20 cellular contexts compared by ENCODE assay signal in genomic region chr10:11581213-11581612, GRCh38. TPM values are rescaled to one million over a fixed set of nuclear protein-coding genes. Genes with fewer than 3 reads are reported as not detected.
A peak's percentile ranks its signal among the peaks of the same experiment; 100 is the strongest.
DNase-seq lines count a peak whose midpoint lies in the region; ATAC-seq, FAIRE-seq and TF ChIP-seq lines count a peak whose summit lies in the region.
"Had no signal": no experiment of that assay in that cellular context is flagged by ENCODE, and none has a peak within 500 bp of the region (broad histone marks: within the 10 kb centered on the region; RNA-seq: fewer than 3 reads in every experiment).

No MANE protein-coding gene starts in this region.

- H3K27me3 ChIP-seq in Karpas-422 (ENCODE audit: low read length): no peaks in the 10 kb centered on the region
- H3K27me3 ChIP-seq in effector memory CD4-positive, alpha-beta T cell (replicated peaks; ENCODE audit: control insufficient read depth, insufficient read depth, low read length, poor library complexity, severe bottlenecking): no peaks in the 10 kb centered on the region
- H3K27me3 ChIP-seq: BLaER1 treated with 17β-estradiol and CSF1 and Interleukin-3, amounts not matched to agents 10 nM and 100 nM; esophagus muscularis mucosa; upper lobe of right lung had no signal

- peak overlapping the region; percentile 13; the same call in 1 of the 2 replicates for H3K27ac ChIP-seq in Karpas-422 (ENCODE audit: low read length)
- H3K27ac ChIP-seq in effector memory CD4-positive, alpha-beta T cell (ENCODE audit: insufficient read depth, low read length, poor library complexity, severe bottlenecking): no peak overlapping the region
- H3K27ac ChIP-seq: A549; BLaER1 treated with 17β-estradiol and CSF1 and Interleukin-3, amounts not matched to agents 10 nM and 100 nM; esophagus muscularis mucosa; upper lobe of right lung had no signal

- no peaks in the 10 kb centered on the region for H3K9me2 ChIP-seq in Karpas-422 (replicated peaks; ENCODE audit: insufficient read depth, low read length)

- H3K36me3 Mint-ChIP-seq in activated T-cell treated with anti-CD3 and anti-CD28 coated beads, Interleukin-2, amount 50 U/mL, for 24 hours (ENCODE audit: low read depth): no peaks in the 10 kb centered on the region
- H3K36me3 Mint-ChIP-seq in stimulated activated effector memory CD8-positive, alpha-beta T cell treated with anti-CD3 and anti-CD28 coated beads, Interleukin-12 subunit alpha, Interleukin-12 subunit beta, amount 100 ng/mL, for 72 hours: no peaks in the 10 kb centered on the region

- H3K4me3 Mint-ChIP-seq in activated T-cell treated with anti-CD3 and anti-CD28 coated beads, Interleukin-2, amount 50 U/mL, for 24 hours: peak overlapping the region; percentile 34
- H3K4me3 Mint-ChIP-seq in stimulated activated effector memory CD8-positive, alpha-beta T cell treated with anti-CD3 and anti-CD28 coated beads, Interleukin-12 subunit alpha, Interleukin-12 subunit beta, amount 100 ng/mL, for 72 hours: no peak overlapping the region
- H3K4me3 Mint-ChIP-seq: activated CD4-positive, alpha-beta T cell treated with anti-CD3 and anti-CD28 coated beads, Interleukin-2, amount 10 ng/mL, durations not matched to agents 24 days and 14 days had no signal

- peak; percentile 47 for ATAC-seq in stimulated activated effector memory CD8-positive, alpha-beta T cell treated with anti-CD3 and anti-CD28 coated beads, Interleukin-12 subunit alpha, Interleukin-12 subunit beta, amount 100 ng/mL, for 72 hours
- ATAC-seq: A549, PC-3, upper lobe of right lung had no signal

- H3K9me3 ChIP-seq in Karpas-422 (ENCODE audit: low read length): no peaks in the 10 kb centered on the region
- no peaks in the 10 kb centered on the region for H3K9me3 ChIP-seq in effector memory CD4-positive, alpha-beta T cell (ENCODE audit: control insufficient read depth, low read length)
- H3K9me3 ChIP-seq: A549, esophagus muscularis mucosa, upper lobe of right lung had no signal

- H4K20me1 ChIP-seq in Karpas-422 (ENCODE audit: insufficient read depth, low read depth, low read length): no peaks in the 10 kb centered on the region; the same call in 1 of the 2 replicates

- peaks cover 97% of the 10 kb centered on the region for H3K79me2 ChIP-seq in Karpas-422 (ENCODE audit: low read length)

- no peak for FAIRE-seq in GM19239 (lab: Jason Lieb, UNC)
- FAIRE-seq: A549, H1 had no signal

- H3K4me1 Mint-ChIP-seq in activated T-cell treated with anti-CD3 and anti-CD28 coated beads, Interleukin-2, amount 50 U/mL, for 24 hours (ENCODE audit: low read depth): peaks cover 40% of the 10 kb centered on the region
- peaks cover 14% of the 10 kb centered on the region for H3K4me1 Mint-ChIP-seq in stimulated activated effector memory CD8-positive, alpha-beta T cell treated with anti-CD3 and anti-CD28 coated beads, Interleukin-12 subunit alpha, Interleukin-12 subunit beta, amount 100 ng/mL, for 72 hours

- DNase-seq in activated T-cell treated with anti-CD3 and anti-CD28 coated beads, Interleukin-2, amount 50 U/mL, for 24 hours: no peak
- no peak for DNase-seq in activated T-cell treated with anti-CD3 and anti-CD28 coated beads, Interleukin-2, amount 50 U/mL, for 1 hour
- no peak for DNase-seq in Karpas-422
- peak; percentile 34 to 35 for DNase-seq in cardiac fibroblast (ENCODE audit: low read depth in 2 of 2)
- no peak for DNase-seq in stimulated activated effector memory CD8-positive, alpha-beta T cell treated with anti-CD3 and anti-CD28 coated beads, Interleukin-12 subunit alpha, Interleukin-12 subunit beta, amount 100 ng/mL, for 72 hours (ENCODE audit: low spot score in 2 of 2)
- no peak for DNase-seq in GM19239 (ENCODE audit: insufficient read length, low spot score)
- DNase-seq in effector memory CD4-positive, alpha-beta T cell: no peak
- DNase-seq in NCI-H2171 treated with DMSO at 0.1 percent for 48 hours (lab: John Stamatoyannopoulos, UW): no peak
- DNase-seq: activated CD4-positive, alpha-beta T cell treated with anti-CD3 and anti-CD28 coated beads, Interleukin-2, amount 10 ng/mL, durations not matched to agents 24 days and 14 days; effector CD8-positive, alpha-beta T cell; NCI-H1092; NCI-H1930; PC-3; SHP77 treated with DMSO at 0.1 percent for 48 hours; stimulated activated CD4-positive, alpha-beta T cell treated with anti-CD3 and anti-CD28 coated beads, Interleukin-4, amount 100 ng/mL, for 4 hours; upper lobe of right lung had no signal

- H3K27me3 Mint-ChIP-seq in activated T-cell treated with anti-CD3 and anti-CD28 coated beads, Interleukin-2, amount 50 U/mL, for 24 hours: no peaks in the 10 kb centered on the region

- no peak overlapping the region for H2AFZ ChIP-seq in Karpas-422 (ENCODE audit: low read length)

- peaks cover 52% of the 10 kb centered on the region for H3K4me1 ChIP-seq in Karpas-422 (ENCODE audit: low read length)
- no peaks in the 10 kb centered on the region for H3K4me1 ChIP-seq in effector memory CD4-positive, alpha-beta T cell (ENCODE audit: control insufficient read depth, insufficient read depth, low read length, poor library complexity, severe bottlenecking)
- H3K4me1 ChIP-seq: upper lobe of right lung had no signal

- H3K27ac Mint-ChIP-seq in activated T-cell treated with anti-CD3 and anti-CD28 coated beads, Interleukin-2, amount 50 U/mL, for 24 hours: peak overlapping the region; percentile 80
- H3K27ac Mint-ChIP-seq in stimulated activated effector memory CD8-positive, alpha-beta T cell treated with anti-CD3 and anti-CD28 coated beads, Interleukin-12 subunit alpha, Interleukin-12 subunit beta, amount 100 ng/mL, for 72 hours: no peak overlapping the region
- H3K27ac Mint-ChIP-seq: activated CD4-positive, alpha-beta T cell treated with anti-CD3 and anti-CD28 coated beads, Interleukin-2, amount 10 ng/mL, durations not matched to agents 24 days and 14 days had no signal

- H3K4me2 ChIP-seq in Karpas-422 (ENCODE audit: low read depth, low read length, poor library complexity, severe bottlenecking): no peak overlapping the region
- H3K4me2 ChIP-seq: A549; BLaER1 treated with 17β-estradiol and CSF1 and Interleukin-3, amounts not matched to agents 10 nM and 100 nM had no signal

- no peak overlapping the region for H3K9ac ChIP-seq in Karpas-422 (ENCODE audit: low read length)
- H3K9ac ChIP-seq: BLaER1 treated with 17β-estradiol and CSF1 and Interleukin-3, amounts not matched to agents 10 nM and 100 nM had no signal

- peaks cover 12% of the 10 kb centered on the region for H3K36me3 ChIP-seq in Karpas-422 (ENCODE audit: insufficient read depth, low read length)
- H3K36me3 ChIP-seq in effector memory CD4-positive, alpha-beta T cell (ENCODE audit: control insufficient read depth, insufficient read depth, low read length): no peaks in the 10 kb centered on the region
- H3K36me3 ChIP-seq: esophagus muscularis mucosa, upper lobe of right lung had no signal

- H3K9me3 Mint-ChIP-seq in activated T-cell treated with anti-CD3 and anti-CD28 coated beads, Interleukin-2, amount 50 U/mL, for 24 hours: no peaks in the 10 kb centered on the region
- H3K9me3 Mint-ChIP-seq in stimulated activated effector memory CD8-positive, alpha-beta T cell treated with anti-CD3 and anti-CD28 coated beads, Interleukin-12 subunit alpha, Interleukin-12 subunit beta, amount 100 ng/mL, for 72 hours: no peaks in the 10 kb centered on the region
- H3K9me3 Mint-ChIP-seq: activated CD4-positive, alpha-beta T cell treated with anti-CD3 and anti-CD28 coated beads, Interleukin-2, amount 10 ng/mL, durations not matched to agents 24 days and 14 days had no signal

- no peak for TF ChIP-seq CTCF in cardiac fibroblast (IDR thresholded peaks at IDR 0.05; ENCODE audit: low read depth, low read length)

- H3K4me3 ChIP-seq in Karpas-422 (ENCODE audit: low read length): no peak overlapping the region
- no peak overlapping the region for H3K4me3 ChIP-seq in cardiac fibroblast (replicated peaks in 1 of 2; ENCODE audit: low read depth in 2 of 2, low read length in 2 of 2)
- H3K4me3 ChIP-seq in effector memory CD4-positive, alpha-beta T cell (ENCODE audit: insufficient read depth, low read depth, low read length, poor library complexity, severe bottlenecking): no peak overlapping the region
- H3K4me3 ChIP-seq: A549; BLaER1 treated with 17β-estradiol and CSF1 and Interleukin-3, amounts not matched to agents 10 nM and 100 nM; esophagus muscularis mucosa; upper lobe of right lung had no signal

RNA-seq across cellular contexts. Expression of gene USP6NL, which starts 30.2 kb away (rescaled TPM):
- total RNA-seq in Karpas-422 (2014; rRNA removed; shearing (Covaris generic); ENCODE audit: low replicate concordance): 54.3 and 63.9 TPM in 2 replicates

Comparison
In these comparisons a context has a peak if more than half of its experiments do, and no peak if none do; other contexts are left out.
1. DNase-seq: peak in cardiac fibroblast (2 of 2); none in activated T-cell treated with anti-CD3 and anti-CD28 coated beads, Interleukin-2, amount 50 U/mL, for 24 hours (single experiment), activated T-cell treated with anti-CD3 and anti-CD28 coated beads, Interleukin-2, amount 50 U/mL, for 1 hour (single experiment), Karpas-422 (single experiment), stimulated activated effector memory CD8-positive, alpha-beta T cell treated with anti-CD3 and anti-CD28 coated beads, Interleukin-12 subunit alpha, Interleukin-12 subunit beta, amount 100 ng/mL, for 72 hours (0 of 2), GM19239 (single experiment), effector memory CD4-positive, alpha-beta T cell (0 of 3) and NCI-H2171 treated with DMSO at 0.1 percent for 48 hours (single experiment).